17 cellular contexts compared by ENCODE assay signal in genomic region chr6:37903671-37904355, GRCh38.
"Had no signal": no experiment of that assay in that cellular context is flagged by ENCODE, and none has a peak within 500 bp of the region (broad histone marks: within the 10 kb centered on the region; RNA-seq: fewer than 3 reads in every experiment).

No MANE protein-coding gene starts in this region.

- ATAC-seq: T-cell had no signal

- H3K4me1 ChIP-seq: prostate gland had no signal

- H3K9me3 ChIP-seq: prostate gland, right atrium auricular region, transverse colon, vagina had no signal

- H3K4me3 ChIP-seq: prostate gland, right atrium auricular region, skin epidermis, transverse colon, vagina had no signal

- DNase-seq: activated CD4-positive, alpha-beta T cell treated with anti-CD3 and anti-CD28 coated beads, Interleukin-2, amount 50 U/mL, for 48 hours; activated T-cell treated with anti-CD3 and anti-CD28 coated beads for 4 hours; foreskin melanocyte; glutamatergic neuron; hypothalamus; islet precursor cell; stimulated activated CD4-positive, alpha-beta T cell treated with anti-CD3 and anti-CD28 coated beads, Interleukin-15, amount 100 ng/mL, for 24 hours; stimulated activated CD4-positive, alpha-beta T cell treated with anti-CD3 and anti-CD28 coated beads, Interleukin-2, amount 100 ng/mL, for 48 hours; T-cell; T-helper 9 cell; transverse colon; WERI-Rb-1 had no signal

- H3K27ac ChIP-seq: epithelial cell of prostate, prostate gland, right atrium auricular region, skin epidermis, transverse colon, vagina, WERI-Rb-1 had no signal

- H3K36me3 ChIP-seq: prostate gland, right atrium auricular region, transverse colon, vagina, WERI-Rb-1 had no signal

- H3K27me3 ChIP-seq: right atrium auricular region, transverse colon, vagina had no signal
